Comparison of ENCODE assay signal across 2 cellular contexts in the genomic region with DNA sequence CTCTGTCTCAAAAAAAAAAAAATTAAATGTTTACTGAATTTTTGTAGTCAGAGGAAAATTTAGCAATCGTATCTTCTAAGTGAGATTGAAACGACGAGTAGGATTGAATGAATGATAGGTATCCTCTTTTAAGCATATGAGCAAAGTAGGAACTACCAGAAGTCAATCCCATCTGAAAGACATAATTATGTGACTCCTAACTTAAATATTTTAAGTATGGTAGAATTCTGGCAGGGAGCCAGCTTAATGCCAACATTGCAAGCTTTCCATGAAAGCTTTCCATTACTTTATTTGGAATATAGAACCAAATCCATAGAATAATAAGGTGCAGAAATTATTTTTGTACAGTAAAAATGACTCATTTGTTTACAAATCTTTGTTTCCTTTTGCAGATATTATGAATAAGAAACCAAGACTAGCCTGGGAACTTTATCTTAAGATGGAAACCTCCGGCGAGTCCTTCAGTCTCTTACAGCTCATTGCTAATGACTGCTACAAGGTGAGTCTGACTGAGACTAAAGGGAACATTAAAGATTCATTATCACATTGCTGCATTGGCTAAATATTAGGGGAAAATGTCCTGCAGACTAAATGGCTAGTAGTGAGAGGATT.
TF ChIP-seq lines count a peak whose summit lies in the region.

No MANE protein-coding gene starts in this region.

TF ChIP-seq in SK-N-SH, 30 proteins besides CTCF, POLR2A, EP300 and RAD21:
- TF ChIP-seq TCF12 (IDR thresholded peaks at IDR 0.05) = 0 out of 2 replicates have a peak, but pooled peaks have one; percentile 6
- TF ChIP-seq RCOR1 (IDR thresholded peaks at IDR 0.05; ENCODE audit: low read length) = no peak
- no peak for TF ChIP-seq EZH2phosphoT487 (IDR thresholded peaks at IDR 0.05; ENCODE audit: borderline replicate concordance, low read depth)
- TF ChIP-seq GABPA (IDR thresholded peaks at IDR 0.05; ENCODE audit: low read depth) = no peak
- no peak for TF ChIP-seq FOSL2 (IDR thresholded peaks at IDR 0.05; ENCODE audit: borderline replicate concordance, low read depth)
- no peak for TF ChIP-seq REST (IDR thresholded peaks at IDR 0.05; ENCODE audit: low read depth, low read length)
- TF ChIP-seq NFIC (IDR thresholded peaks at IDR 0.05; ENCODE audit: borderline replicate concordance) = peak; percentile 84
- peak; percentile 30; the same call in 1 of the 2 replicates for TF ChIP-seq JUND (IDR thresholded peaks at IDR 0.05)
- TF ChIP-seq TAF1 (IDR thresholded peaks at IDR 0.05; ENCODE audit: borderline replicate concordance, low read depth, low read length) = no peak

TF ChIP-seq in H1, 55 proteins besides CTCF, POLR2A, EP300 and RAD21:
- TF ChIP-seq CHD7 (IDR thresholded peaks at IDR 0.05; ENCODE audit: insufficient replicate concordance, low read length) = no peak
